ENCODE assay signal across 1 cellular context in genomic region chr7:105454058-105454739, GRCh38.
TF ChIP-seq lines count a peak whose summit lies in the region.

No MANE protein-coding gene starts in this region.

TF ChIP-seq in GM23338, 12 proteins besides CTCF, POLR2A, EP300 and RAD21 (continued from another document):
- no peak for TF ChIP-seq ZNF462 (CRISPR knock-in tag; IDR thresholded peaks at IDR 0.05)
